Comparison of ENCODE assay signal across 1 cellular context in genomic region chr11:45337583-45338360, GRCh38.
TF ChIP-seq lines count a peak whose summit lies in the region.

No MANE protein-coding gene starts in this region.

TF ChIP-seq in H1, 55 proteins besides CTCF, POLR2A, EP300 and RAD21:
- no peak for TF ChIP-seq GTF2F1 (IDR thresholded peaks at IDR 0.05; ENCODE audit: borderline replicate concordance, low read depth, low read length)
- TF ChIP-seq POLR2AphosphoS5 (IDR thresholded peaks at IDR 0.05; ENCODE audit: low read depth, low read length): no peak
- no peak for TF ChIP-seq NRF1 (IDR thresholded peaks at IDR 0.05; ENCODE audit: low read depth, low read length)
- no peak for TF ChIP-seq SIRT6 (IDR thresholded peaks at IDR 0.05; ENCODE audit: low read length)
- no peak for TF ChIP-seq POU5F1 (IDR thresholded peaks at IDR 0.05; ENCODE audit: low read depth, low read length)
- TF ChIP-seq TBP (IDR thresholded peaks at IDR 0.05; ENCODE audit: low read depth, low read length): no peak
- no peak for TF ChIP-seq TCF12 (IDR thresholded peaks at IDR 0.05; ENCODE audit: low read depth, low read length)
- TF ChIP-seq NANOG (IDR thresholded peaks at IDR 0.05; ENCODE audit: insufficient read depth, low read depth, low read length, poor library complexity, severe bottlenecking): no peak
- TF ChIP-seq PHF8 (conservative IDR thresholded peaks at IDR 0.05; ENCODE audit: low read depth, low read length): no peak
- TF ChIP-seq TAF7 (optimal IDR thresholded peaks at IDR 0.05; ENCODE audit: borderline replicate concordance, low read depth, low read length): no peak
- no peak for TF ChIP-seq SAP30 (IDR thresholded peaks at IDR 0.05; ENCODE audit: insufficient read depth, insufficient replicate concordance, low read length)
- TF ChIP-seq KDM1A (IDR thresholded peaks at IDR 0.05; ENCODE audit: borderline replicate concordance, low read length): no peak
- no peak for TF ChIP-seq RFX5 (IDR thresholded peaks at IDR 0.05; ENCODE audit: borderline replicate concordance, low read depth, low read length)
- TF ChIP-seq CEBPB (IDR thresholded peaks at IDR 0.05; ENCODE audit: low read depth, low read length): no peak
- no peak for TF ChIP-seq HDAC2 (IDR thresholded peaks at IDR 0.05; ENCODE audit: borderline replicate concordance in 1 of 2, low read depth in 2 of 2, low read length in 2 of 2)
- TF ChIP-seq CHD2 (IDR thresholded peaks at IDR 0.05; ENCODE audit: low read length): no peak
- TF ChIP-seq EGR1 (IDR thresholded peaks at IDR 0.05; ENCODE audit: borderline replicate concordance, low read depth, low read length): no peak
